In the genomic region with DNA sequence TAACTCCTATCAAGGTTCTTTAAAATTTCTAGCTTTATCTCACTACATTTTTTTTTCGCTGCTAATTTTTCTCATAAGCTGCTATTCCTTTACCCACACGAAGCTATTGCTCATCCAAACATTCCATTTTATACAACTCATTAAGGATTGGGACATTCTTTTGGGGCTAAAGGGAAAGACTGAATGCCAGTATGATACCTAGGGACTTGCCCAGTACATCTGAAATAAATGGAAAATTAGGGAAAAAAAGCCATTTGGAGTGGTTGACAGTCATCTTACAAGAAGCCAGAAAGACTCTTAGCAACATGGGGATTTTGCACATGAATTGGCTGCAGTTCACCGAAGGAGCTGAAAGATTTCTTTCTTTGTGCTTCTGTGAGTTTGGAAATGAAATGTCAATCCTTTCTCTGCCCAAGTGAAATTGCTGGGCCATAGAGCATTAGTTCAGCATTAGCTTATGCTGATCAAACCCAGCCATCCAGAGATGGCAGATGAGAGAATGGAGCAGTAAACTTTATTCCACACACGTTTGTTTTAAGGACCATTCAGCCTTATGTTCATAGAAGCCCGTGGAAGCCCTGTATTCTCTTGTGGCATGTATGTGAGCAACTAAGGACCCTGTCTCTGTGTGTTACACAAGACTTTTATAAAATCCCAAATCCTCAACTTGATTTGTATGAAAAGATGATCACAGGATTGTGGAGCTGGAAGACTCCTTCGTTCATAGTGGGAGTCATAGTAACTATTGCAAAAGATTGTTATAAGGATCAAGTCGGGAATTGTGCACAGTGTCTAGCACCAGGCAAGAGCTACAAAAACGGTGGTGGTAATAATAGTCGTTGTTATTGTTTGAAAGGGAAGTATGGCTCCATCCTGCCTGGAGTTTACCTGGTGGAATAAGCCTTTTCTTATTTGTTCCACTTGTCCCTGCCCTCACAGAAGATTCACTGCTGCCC, we compare ENCODE assay signal across 17 cellular contexts. TPM values are rescaled to one million over a fixed set of nuclear protein-coding genes. Genes with fewer than 3 reads are reported as not detected.
A peak's percentile ranks its signal among the peaks of the same experiment; 100 is the strongest.
DNase-seq lines count a peak whose midpoint lies in the region; ATAC-seq, FAIRE-seq and TF ChIP-seq lines count a peak whose summit lies in the region.
"Had no signal": no experiment of that assay in that cellular context is flagged by ENCODE, and none has a peak within 500 bp of the region (broad histone marks: within the 10 kb centered on the region; RNA-seq: fewer than 3 reads in every experiment).

No MANE protein-coding gene starts in this region.

- CTCF ChIA-PET in MCF 10A (lab: Yijun Ruan, JAX), result interaction anchor here (0.6 to 1.4 kb wide), 3 partner anchors 18 to 176 kb away, joined by 3 to 5 read pairs (median 3); no protein-coding TSS in a partner anchor
- CTCF ChIA-PET in mammary epithelial cell (lab: Charles Lee; ENCODE audit: low non-redundant PET), result interaction anchor here (0.6 to 0.7 kb wide), 3 partner anchors 44 to 81 kb away, joined by 3 read pairs; no protein-coding TSS in a partner anchor

- H3K79me2 ChIP-seq in mammary epithelial cell (ENCODE audit: insufficient read depth, low read length) (no peaks in the 10 kb centered on the region), keratinocyte (ENCODE audit: control insufficient read depth, insufficient read depth, low read length) (no peaks in the 10 kb centered on the region)

- no peak overlapping the region for H2AFZ ChIP-seq in mammary epithelial cell (ENCODE audit: low read depth, low read length)
- no peak overlapping the region for H2AFZ ChIP-seq in keratinocyte (ENCODE audit: control insufficient read depth, low read length)

- peaks cover 11% of the 10 kb centered on the region for H3K4me1 Mint-ChIP-seq in MCF 10A (ENCODE audit: insufficient read depth, unreplicated experiment)
- H3K4me1 Mint-ChIP-seq: T-cell had no signal

- H3K4me3 Mint-ChIP-seq in MCF 10A (ENCODE audit: unreplicated experiment), result no peak overlapping the region
- H3K4me3 Mint-ChIP-seq: stimulated activated memory B cell treated with anti-CD40 and anti-IgM and Interleukin-4, amounts not matched to agents 10 μg/mL and 1 μg/mL and 100 μg/mL, for 72 hours; T-cell had no signal

- H3K9me3 ChIP-seq in breast epithelium, result no peaks in the 10 kb centered on the region
- no peaks in the 10 kb centered on the region for H3K9me3 ChIP-seq in mammary epithelial cell (replicated peaks; ENCODE audit: insufficient read depth, low read length)
- no peaks in the 10 kb centered on the region for H3K9me3 ChIP-seq in keratinocyte (ENCODE audit: control insufficient read depth, low read depth, low read length)
- no peaks in the 10 kb centered on the region for H3K9me3 ChIP-seq in aorta (ENCODE audit: control insufficient read depth, low read length)
- H3K9me3 ChIP-seq: heart left ventricle had no signal

- in situ Hi-C loops in mammary epithelial cell (cut with MboI; ENCODE audit: low sequenced_read_pairs in 2 of 2), result no loop called here

- POLR2A ChIA-PET in MCF 10A (lab: Yijun Ruan, JAX), result interaction anchor here (0.5 to 1.6 kb wide), 4 partner anchors 12 to 83 kb away, joined by 3 to 5 read pairs (median 4); partner anchors contain the start of gene MTURN

- intact Hi-C loops in MCF 10A (cut with micrococcal nuclease), result no loop called here
- intact Hi-C loops in breast epithelium (cut with DNase I; ENCODE audit: low total_unique reads), result no loop called here
- intact Hi-C loops in mammary epithelial cell (cut with micrococcal nuclease), result no loop called here
- intact Hi-C loops in aorta (cut with DNase I), result no loop called here

- DNase-seq in MCF 10A (ENCODE audit: unreplicated experiment), result peak; percentile 61
- DNase-seq in breast epithelium (ENCODE audit: low spot score in 2 of 2), result no peak
- DNase-seq in mammary epithelial cell, result peak; percentile 70
- DNase-seq in keratinocyte (ENCODE audit: low read depth, low spot score), result no peak
- no peak for DNase-seq in aorta
- DNase-seq in Kasumi-1 (lab: John Stamatoyannopoulos, UW), result no peak
- no peak for DNase-seq in putamen (ENCODE audit: low spot score)
- DNase-seq: activated CD8-positive, alpha-beta memory T cell treated with anti-CD3 and anti-CD28 coated beads for 24 hours; GF-D8; heart left ventricle; MV-4-11; NCI-H69; stimulated activated CD4-positive, alpha-beta T cell treated with anti-CD3 and anti-CD28 coated beads, Interleukin-15, amount 100 ng/mL, for 24 hours; T-cell had no signal

- peak overlapping the region; percentile 57 for H3K27ac Mint-ChIP-seq in MCF 10A (ENCODE audit: low read depth, unreplicated experiment)
- H3K27ac Mint-ChIP-seq: stimulated activated memory B cell treated with anti-CD40 and anti-IgM and Interleukin-4, amounts not matched to agents 10 μg/mL and 1 μg/mL and 100 μg/mL, for 72 hours; T-cell had no signal

- H3K4me2 ChIP-seq in mammary epithelial cell (ENCODE audit: insufficient read depth, low read depth, low read length) (peak overlapping the region; percentile 34), keratinocyte (ENCODE audit: control insufficient read depth, extremely low read depth, insufficient read depth, low read depth, low read length) (peak overlapping the region; percentile 49)

- H3K36me3 ChIP-seq in breast epithelium, result no peaks in the 10 kb centered on the region
- no peaks in the 10 kb centered on the region for H3K36me3 ChIP-seq in mammary epithelial cell (ENCODE audit: insufficient read depth, low read length)
- H3K36me3 ChIP-seq in keratinocyte (ENCODE audit: control insufficient read depth in 2 of 2, extremely low read depth in 1 of 2, insufficient read depth in 2 of 2, low read length in 2 of 2), result peaks cover 0 to 2% of the 10 kb centered on the region in 2 experiments
- H3K36me3 ChIP-seq in aorta (ENCODE audit: control insufficient read depth in 1 of 2, insufficient read depth in 2 of 2, low read length in 1 of 2), result no peaks in the 10 kb centered on the region

- 68% methylated on average over 9 of the region's 9 CpGs for WGBS in mammary epithelial cell (ENCODE audit: low coverage, missing lambda C conversion rate)
- WGBS in aorta, 2 donors, result 76% methylated on average over 9 of the region's 9 CpGs

- no peak overlapping the region for H3K4me3 ChIP-seq in breast epithelium
- H3K4me3 ChIP-seq in mammary epithelial cell (replicated peaks in 1 of 3; ENCODE audit: insufficient read depth in 1 of 3, low read depth in 2 of 3, low read length in 3 of 3), result no peak overlapping the region
- H3K4me3 ChIP-seq in keratinocyte (ENCODE audit: control insufficient read depth in 2 of 3, extremely low read depth in 1 of 3, insufficient read depth in 2 of 3, low read depth in 1 of 3, low read length in 3 of 3), result no peak overlapping the region
- H3K4me3 ChIP-seq in aorta (ENCODE audit: low read length in 2 of 2), result no peak overlapping the region
- H3K4me3 ChIP-seq: heart left ventricle had no signal

- H3K36me3 Mint-ChIP-seq in MCF 10A (ENCODE audit: insufficient read depth, unreplicated experiment), result no peaks in the 10 kb centered on the region

- H4K20me1 ChIP-seq in mammary epithelial cell (ENCODE audit: insufficient read depth, low read length), result no peaks in the 10 kb centered on the region
- no peaks in the 10 kb centered on the region for H4K20me1 ChIP-seq in keratinocyte (ENCODE audit: control insufficient read depth, extremely low read depth, insufficient read depth, low read length)

- H3K9ac ChIP-seq in mammary epithelial cell (ENCODE audit: insufficient read depth, low read length) (no peak overlapping the region), keratinocyte (ENCODE audit: control insufficient read depth, extremely low read depth, insufficient read depth, low read length) (no peak overlapping the region)

- FAIRE-seq in keratinocyte (lab: Jason Lieb, UNC), result no peak

- TF ChIP-seq POLR2A in breast epithelium (IDR thresholded peaks at IDR 0.05), result no peak

- TF ChIP-seq CTCF in MCF 10A (IDR thresholded peaks at IDR 0.05; ENCODE audit: unreplicated experiment), result no peak
- TF ChIP-seq CTCF in breast epithelium (IDR thresholded peaks at IDR 0.05), result no peak
- TF ChIP-seq CTCF in mammary epithelial cell (conservative IDR thresholded peaks at IDR 0.05 in 1 of 2, IDR thresholded peaks at IDR 0.05 in 1 of 2; ENCODE audit: extremely low read depth in 1 of 2, insufficient read depth in 1 of 2, low read depth in 1 of 2, low read length in 2 of 2), result no peak
- TF ChIP-seq CTCF in keratinocyte (optimal IDR thresholded peaks at IDR 0.05 in 1 of 3, IDR thresholded peaks at IDR 0.05 in 1 of 3, conservative IDR thresholded peaks at IDR 0.05 in 1 of 3; ENCODE audit: extremely low read depth in 1 of 3, insufficient read depth in 2 of 3, low read length in 3 of 3), result no peak

- no peaks in the 10 kb centered on the region for H3K9me3 Mint-ChIP-seq in MCF 10A (ENCODE audit: unreplicated experiment)
- H3K9me3 Mint-ChIP-seq: stimulated activated memory B cell treated with anti-CD40 and anti-IgM and Interleukin-4, amounts not matched to agents 10 μg/mL and 1 μg/mL and 100 μg/mL, for 72 hours; T-cell had no signal

- ATAC-seq in aorta (ENCODE audit: low FRiP score) (peak; percentile 72), GM18498 (IDR thresholded peaks at IDR 0.05; ENCODE audit: unreplicated experiment) (no peak)
- ATAC-seq: stimulated activated memory B cell treated with anti-CD40 and anti-IgM and Interleukin-4, amounts not matched to agents 10 μg/mL and 1 μg/mL and 100 μg/mL, for 72 hours; T-cell had no signal

- no peaks in the 10 kb centered on the region for H3K27me3 Mint-ChIP-seq in MCF 10A (ENCODE audit: insufficient read depth, unreplicated experiment)
- H3K27me3 Mint-ChIP-seq: stimulated activated memory B cell treated with anti-CD40 and anti-IgM and Interleukin-4, amounts not matched to agents 10 μg/mL and 1 μg/mL and 100 μg/mL, for 72 hours; T-cell had no signal

- H3K9me1 ChIP-seq in keratinocyte (ENCODE audit: control insufficient read depth, extremely low read depth, insufficient read depth, low read length), result no peaks in the 10 kb centered on the region

- H3K27me3 ChIP-seq in breast epithelium, result no peaks in the 10 kb centered on the region
- H3K27me3 ChIP-seq in mammary epithelial cell (ENCODE audit: insufficient read depth, low read length), result no peaks in the 10 kb centered on the region
- H3K27me3 ChIP-seq in keratinocyte (ENCODE audit: control insufficient read depth, extremely low read depth, insufficient read depth, low read length), result no peaks in the 10 kb centered on the region
- H3K27me3 ChIP-seq in aorta (ENCODE audit: control insufficient read depth in 1 of 2, insufficient read depth in 2 of 2, low read length in 1 of 2), result no peaks in the 10 kb centered on the region
- H3K27me3 ChIP-seq: heart left ventricle had no signal

- H3K4me1 ChIP-seq in breast epithelium (no peaks in the 10 kb centered on the region), mammary epithelial cell (ENCODE audit: insufficient read depth, low read length) (peaks cover 13% of the 10 kb centered on the region), keratinocyte (ENCODE audit: control insufficient read depth, extremely low read depth, insufficient read depth, low read length) (peaks cover 9% of the 10 kb centered on the region), aorta (ENCODE audit: control insufficient read depth in 1 of 2, insufficient read depth in 2 of 2, low read length in 2 of 2) (no peaks in the 10 kb centered on the region)

- dilution Hi-C loops in mammary epithelial cell (cut with HindIII; ENCODE audit: low sequenced_read_pairs) (no loop called here), keratinocyte (cut with MboI; ENCODE audit: extremely low pct_ligation_motif_present, low sequenced_read_pairs) (no loop called here)

- BruUV-seq in MCF 10A (replicated peaks; lab: Mats Ljungman, UMichigan), result no TSS peak
- BruUV-seq in mammary epithelial cell (replicated peaks; lab: Mats Ljungman, UMichigan), result no TSS peak

- H3K27ac ChIP-seq in breast epithelium (peak overlapping the region in 1 of 2 donors; percentile 22), mammary epithelial cell (ENCODE audit: insufficient read depth, low read depth, low read length) (peak overlapping the region; percentile 13), keratinocyte (ENCODE audit: control insufficient read depth, insufficient read depth, low read length) (no peak overlapping the region), aorta (ENCODE audit: low read depth in 1 of 2, low read length in 2 of 2) (no peak overlapping the region)
- H3K27ac ChIP-seq: 22Rv1, heart left ventricle had no signal

RNA-seq across cellular contexts. Expression of gene MTURN, which starts 43.1 kb away (rescaled TPM):
- total RNA-seq in MCF 10A (2022) (7.5 and 10.5 TPM in 2 replicates), breast epithelium (100 to 1,000 TPM in 1 of 3 donors, 10 to 100 TPM in 2; 56.0 to 199 (median 62.5) TPM), mammary epithelial cell (10 to 100 TPM in 1 of 2 donors, 1 to 10 TPM in 1; 9.7 to 15.5 TPM), aorta (10 to 100 TPM; 43.4 to 72.5 TPM)
- polyA plus RNA-seq in mammary epithelial cell (5.2 TPM), keratinocyte (5.9 to 10.9 TPM (median 10.8 TPM) in 3 replicates), aorta (100 to 1,000 TPM in 1 of 2 donors, 10 to 100 TPM in 1; 44.5 to 110 TPM)
- polyA minus RNA-seq in mammary epithelial cell (7.6 TPM), keratinocyte (4.3 to 10.3 TPM (median 9.9 TPM) in 3 replicates)
- polyA plus RNA-seq in keratinocyte (2011; ENCODE audit: low read depth), result 5.5 TPM
- 6.6 and 8.5 TPM in 2 replicates for polyA plus RNA-seq in keratinocyte (2011; cell fraction: cytosol; rRNA removed)
- 11.0 and 12.6 TPM in 2 replicates for polyA plus RNA-seq in keratinocyte (2011; cell fraction: nucleus; rRNA removed)
- polyA plus RNA-seq in keratinocyte (2012; ENCODE audit: low replicate concordance), result 7.7 and 9.7 TPM in 2 replicates
- 6.1 TPM for polyA minus RNA-seq in keratinocyte (2011; cell fraction: cytosol; rRNA and poly(A)+ RNA removed)
- 5.0 and 10.3 TPM in 2 replicates for polyA minus RNA-seq in keratinocyte (2011; cell fraction: nucleus; rRNA and poly(A)+ RNA removed)

Comparison
In these comparisons a context has a peak if more than half of its experiments do, and no peak if none do; other contexts are left out.
1. DNase-seq: peak in MCF 10A (single experiment) and mammary epithelial cell (single experiment); none in breast epithelium (0 of 2), keratinocyte (single experiment), aorta (0 of 2), Kasumi-1 (0 of 2) and putamen (single experiment).